19 cellular contexts compared by ENCODE assay signal in genomic region chr3:17585561-17586325, GRCh38.
DNase-seq lines count a peak whose midpoint lies in the region; ATAC-seq and TF ChIP-seq lines count a peak whose summit lies in the region.
"Had no signal": no experiment of that assay in that cellular context is flagged by ENCODE, and none has a peak within 500 bp of the region (broad histone marks: within the 10 kb centered on the region; RNA-seq: fewer than 3 reads in every experiment).

No MANE protein-coding gene starts in this region.

- H3K36me3 Mint-ChIP-seq in osteocyte (ENCODE audit: unreplicated experiment) = peaks cover 16% of the 10 kb centered on the region
- peaks cover 19% of the 10 kb centered on the region for H3K36me3 Mint-ChIP-seq in activated CD4-positive, alpha-beta memory T cell treated with anti-CD3 and anti-CD28 coated beads for 36 hours

- in situ Hi-C loops in GM13977 (cut with MboI; ENCODE audit: low pct_unique_long_range_greater_than_20kb, low sequenced_read_pairs, unreplicated experiment) = no loop called here

- POLR2A ChIA-PET in activated CD4-positive, alpha-beta memory T cell treated with anti-CD3 and anti-CD28 coated beads for 36 hours (lab: Charles Lee) = no interaction called here

- TF ChIP-seq CTCF in osteocyte (IDR thresholded peaks at IDR 0.05) (no peak), GM13977 (IDR thresholded peaks at IDR 0.05; ENCODE audit: extremely low read depth, insufficient read depth, missing control alignments) (no peak), BE2C (IDR thresholded peaks at IDR 0.05; ENCODE audit: low read depth, low read length) (no peak)

- peaks cover 10% of the 10 kb centered on the region for H3K4me1 Mint-ChIP-seq in osteocyte (ENCODE audit: unreplicated experiment)
- H3K4me1 Mint-ChIP-seq in activated CD4-positive, alpha-beta memory T cell treated with anti-CD3 and anti-CD28 coated beads for 36 hours (ENCODE audit: low read depth) = peaks cover 3% of the 10 kb centered on the region
- H3K4me1 Mint-ChIP-seq: activated naive CD4-positive, alpha-beta T cell treated with anti-CD3 and anti-CD28 coated beads, Interleukin-2, amount 10 ng/mL, durations not matched to agents 7 days and 5 days had no signal

- peaks cover 14% of the 10 kb centered on the region for H3K9me3 Mint-ChIP-seq in osteocyte (ENCODE audit: unreplicated experiment)
- H3K9me3 Mint-ChIP-seq in activated CD4-positive, alpha-beta memory T cell treated with anti-CD3 and anti-CD28 coated beads for 36 hours = peaks cover 16% of the 10 kb centered on the region

- H3K27me3 ChIP-seq in adipocyte (replicated peaks; ENCODE audit: control insufficient read depth, insufficient read depth, low read length) = no peaks in the 10 kb centered on the region
- H3K27me3 ChIP-seq in BE2C = no peaks in the 10 kb centered on the region
- H3K27me3 ChIP-seq: ascending aorta, ovary had no signal

- no peaks in the 10 kb centered on the region for H3K27me3 Mint-ChIP-seq in osteocyte (ENCODE audit: unreplicated experiment)
- H3K27me3 Mint-ChIP-seq in activated CD4-positive, alpha-beta memory T cell treated with anti-CD3 and anti-CD28 coated beads for 36 hours = no peaks in the 10 kb centered on the region
- H3K27me3 Mint-ChIP-seq: activated naive CD4-positive, alpha-beta T cell treated with anti-CD3 and anti-CD28 coated beads, Interleukin-2, amount 10 ng/mL, durations not matched to agents 7 days and 5 days had no signal

- H3K9me3 ChIP-seq in adipocyte (ENCODE audit: control insufficient read depth, low read length) (peaks cover 11% of the 10 kb centered on the region), BE2C (no peaks in the 10 kb centered on the region)

- DNase-seq in adipocyte (ENCODE audit: low read depth) (peak; percentile 9), glomerular visceral epithelial cell (ENCODE audit: extremely low spot score) (peak; percentile 1), osteocyte (ENCODE audit: extremely low spot score, unreplicated experiment) (no peak), GM13977 (ENCODE audit: low spot score) (no peak), BE2C (no peak), GDM1 (lab: John Stamatoyannopoulos, UW) (no peak)
- DNase-seq in activated CD4-positive, alpha-beta memory T cell treated with anti-CD3 and anti-CD28 coated beads for 36 hours = no peak
- DNase-seq: activated CD4-positive, alpha-beta T cell treated with anti-CD3 and anti-CD28 coated beads for 48 hours; activated naive CD4-positive, alpha-beta T cell treated with anti-CD3 and anti-CD28 coated beads, Interleukin-2, amount 10 ng/mL, durations not matched to agents 7 days and 5 days; AML-193; COR-L47; left cardiac atrium; NCI-H1694 treated with DMSO at 0.1 percent for 48 hours; NCI-H510A; ovary; stimulated activated CD4-positive, alpha-beta T cell treated with anti-CD3 and anti-CD28 coated beads, Interleukin-4, amount 100 ng/mL, for 4 hours had no signal

- CTCF ChIA-PET in activated CD4-positive, alpha-beta memory T cell treated with anti-CD3 and anti-CD28 coated beads for 36 hours (lab: Charles Lee) = interaction anchor here (0.9 kb wide), 1 partner anchor 157 kb away, joined by 3 read pairs; no protein-coding TSS in a partner anchor

- no peak overlapping the region for H3K9ac ChIP-seq in adipocyte (ENCODE audit: low read length)

- H3K4me1 ChIP-seq in adipocyte (ENCODE audit: control insufficient read depth, insufficient read depth, low read length) = peaks cover 11% of the 10 kb centered on the region
- H3K4me1 ChIP-seq in BE2C = no peaks in the 10 kb centered on the region
- H3K4me1 ChIP-seq: ascending aorta had no signal

- intact Hi-C loops in activated CD4-positive, alpha-beta memory T cell treated with anti-CD3 and anti-CD28 coated beads for 36 hours (cut with micrococcal nuclease) = no loop called here

- H3K36me3 ChIP-seq in adipocyte (ENCODE audit: control insufficient read depth, insufficient read depth, low read length, severe bottlenecking) = peaks cover 5% of the 10 kb centered on the region
- H3K36me3 ChIP-seq in BE2C = no peaks in the 10 kb centered on the region
- H3K36me3 ChIP-seq: ascending aorta, ovary had no signal

- peak; percentile 50 for ATAC-seq in HG03354 (IDR thresholded peaks at IDR 0.05; ENCODE audit: poor library complexity, severe bottlenecking, unreplicated experiment)
- ATAC-seq: left cardiac atrium had no signal

- H3K27ac Mint-ChIP-seq in osteocyte (ENCODE audit: unreplicated experiment) = peak overlapping the region; percentile 58
- no peak overlapping the region for H3K27ac Mint-ChIP-seq in activated CD4-positive, alpha-beta memory T cell treated with anti-CD3 and anti-CD28 coated beads for 36 hours
- H3K27ac Mint-ChIP-seq: activated naive CD4-positive, alpha-beta T cell treated with anti-CD3 and anti-CD28 coated beads, Interleukin-2, amount 10 ng/mL, durations not matched to agents 7 days and 5 days had no signal

- H3K4me3 ChIP-seq in adipocyte (ENCODE audit: low read length) (no peak overlapping the region), BE2C (ENCODE audit: low read depth, low read length) (no peak overlapping the region)
- H3K4me3 ChIP-seq: ascending aorta, ovary, smooth muscle cell had no signal

- H3K4me3 Mint-ChIP-seq in osteocyte (ENCODE audit: unreplicated experiment) = no peak overlapping the region
- H3K4me3 Mint-ChIP-seq in activated CD4-positive, alpha-beta memory T cell treated with anti-CD3 and anti-CD28 coated beads for 36 hours = no peak overlapping the region
- H3K4me3 Mint-ChIP-seq: activated naive CD4-positive, alpha-beta T cell treated with anti-CD3 and anti-CD28 coated beads, Interleukin-2, amount 10 ng/mL, durations not matched to agents 7 days and 5 days had no signal

Comparison
In these comparisons a context has a peak if more than half of its experiments do, and no peak if none do; other contexts are left out.
1. DNase-seq: peak in adipocyte (single experiment) and glomerular visceral epithelial cell (single experiment); none in osteocyte (single experiment), GM13977 (single experiment), BE2C (single experiment), GDM1 (single experiment) and activated CD4-positive, alpha-beta memory T cell treated with anti-CD3 and anti-CD28 coated beads for 36 hours (single experiment).